ENCODE assay signal across 28 cellular contexts in genomic region chr12:90829044-90829443, GRCh38.
DNase-seq lines count a peak whose midpoint lies in the region; ATAC-seq, FAIRE-seq and TF ChIP-seq lines count a peak whose summit lies in the region.
"Had no signal": no experiment of that assay in that cellular context is flagged by ENCODE, and none has a peak within 500 bp of the region (broad histone marks: within the 10 kb centered on the region; RNA-seq: fewer than 3 reads in every experiment).

No MANE protein-coding gene starts in this region.

- no peaks in the 10 kb centered on the region for H3K4me1 ChIP-seq in colonic mucosa
- H3K4me1 ChIP-seq: SJSA1 had no signal

- FAIRE-seq in frontal cortex (lab: Jason Lieb, UNC): no peak
- FAIRE-seq: D721Med, GM12891, H54 had no signal

- no peaks in the 10 kb centered on the region for H3K27me3 ChIP-seq in colonic mucosa
- H3K27me3 ChIP-seq: SJSA1 had no signal

- H3K4me3 ChIP-seq in LNCaP clone FGC (ENCODE audit: low read depth, low read length) (no peak overlapping the region), colonic mucosa (no peak overlapping the region)
- H3K4me3 ChIP-seq: SJSA1 had no signal

- H3K9ac ChIP-seq in colonic mucosa (ENCODE audit: low read depth in 2 of 2, low read length in 2 of 2): no peak overlapping the region

- H3K27ac ChIP-seq in 22Rv1: peak overlapping the region; percentile 83
- peak overlapping the region; percentile 9 for H3K27ac ChIP-seq in colonic mucosa
- H3K27ac ChIP-seq: HL-60, SJSA1 had no signal

- intact Hi-C loops in colonic mucosa (cut with DNase I): no loop called here

- H3K36me3 ChIP-seq in colonic mucosa: no peaks in the 10 kb centered on the region
- H3K36me3 ChIP-seq: SJSA1 had no signal

- no peaks in the 10 kb centered on the region for H3K9me3 ChIP-seq in colonic mucosa
- H3K9me3 ChIP-seq: SJSA1 had no signal

- TF ChIP-seq CTCF in 22Rv1 (IDR thresholded peaks at IDR 0.05): no peak
- no peak for TF ChIP-seq CTCF in LNCaP clone FGC (IDR thresholded peaks at IDR 0.05; ENCODE audit: control insufficient read depth, extremely low read depth, insufficient read depth)
- no peak for TF ChIP-seq CTCF in colonic mucosa (IDR thresholded peaks at IDR 0.05)

- peak in 2 of 3 experiments; percentile 28 to 64 for DNase-seq in NCI-H1417 (lab: John Stamatoyannopoulos, UW)
- DNase-seq in NCI-H1417 treated with DMSO at 0.1 percent for 48 hours (lab: John Stamatoyannopoulos, UW): no peak
- DNase-seq in LNCaP clone FGC (ENCODE audit: low read depth): peak; percentile 86
- DNase-seq in colonic mucosa: no peak
- no peak for DNase-seq in frontal cortex (ENCODE audit: low spot score in 2 of 2)
- no peak for DNase-seq in superior temporal gyrus (ENCODE audit: extremely low spot score)
- DNase-seq: 8988T; ACHN; CD4-positive, CD25-positive, alpha-beta regulatory T cell; DMS79 treated with DMSO at 0.1 percent for 48 hours; GF-D8; Karpas-422; NCI-H1092 treated with DMSO at 0.1 percent for 48 hours; NCI-H146; NCI-H1930; NCI-H2171 treated with DMSO at 0.1 percent for 48 hours; NCI-H446; NCI-H526 treated with DMSO at 0.1 percent for 48 hours; Right ventricle myocardium superior; RPMI8226; T-cell had no signal

- ATAC-seq in GM21786 (IDR thresholded peaks at IDR 0.05; ENCODE audit: unreplicated experiment): no peak
- ATAC-seq: T-cell had no signal

Comparison
In these comparisons a context has a peak if more than half of its experiments do, and no peak if none do; other contexts are left out.
1. DNase-seq: peak in NCI-H1417 (2 of 3) and LNCaP clone FGC (single experiment); none in NCI-H1417 treated with DMSO at 0.1 percent for 48 hours (single experiment), colonic mucosa (single experiment), frontal cortex (0 of 2) and superior temporal gyrus (single experiment).